Comparison of ENCODE assay signal across 33 cellular contexts in the genomic region with DNA sequence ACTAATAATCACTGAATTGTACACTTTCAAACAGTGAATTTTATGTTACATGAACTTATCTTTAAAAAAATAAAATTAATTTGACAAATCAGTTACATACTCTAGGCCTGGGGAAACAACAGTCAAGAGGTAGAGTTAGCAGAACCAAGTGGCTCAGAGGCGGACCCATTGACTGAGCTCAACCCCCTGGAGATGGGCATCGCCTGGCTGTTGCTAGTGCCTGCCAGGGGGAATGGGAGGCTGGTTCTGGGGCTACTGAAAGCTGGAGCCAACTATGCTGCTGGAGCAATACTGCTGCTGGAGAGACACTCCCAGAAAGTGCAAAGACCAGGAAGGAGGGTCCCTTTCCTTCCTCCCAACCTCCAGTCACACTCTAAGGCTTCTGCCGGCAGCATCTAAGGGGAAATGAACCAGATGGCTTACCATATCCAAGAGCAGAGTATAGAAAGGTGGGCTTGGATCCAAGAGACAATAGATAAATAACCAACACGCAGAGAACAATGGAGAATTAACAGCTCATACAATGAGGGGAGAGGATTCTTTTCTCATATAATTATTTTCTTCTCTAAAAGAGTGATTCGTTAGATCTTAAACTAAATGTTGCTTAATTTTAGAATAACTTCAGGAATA. TPM values are rescaled to one million over a fixed set of nuclear protein-coding genes. Genes with fewer than 3 reads are reported as not detected.
"Had no signal": no experiment of that assay in that cellular context is flagged by ENCODE, and none has a peak within 500 bp of the region (broad histone marks: within the 10 kb centered on the region; RNA-seq: fewer than 3 reads in every experiment).

No MANE protein-coding gene starts in this region.

- ATAC-seq: gastrocnemius medialis; left lung; lower lobe of right lung; pancreas; sciatic nerve; stimulated activated memory B cell treated with anti-CD40 and anti-IgM and Interleukin-4, amounts not matched to agents 10 μg/mL and 1 μg/mL and 100 μg/mL, for 72 hours; WTC11 had no signal

- H3K9me3 ChIP-seq: ascending aorta, colonic mucosa, gastrocnemius medialis, left lung, lower lobe of right lung, pancreas, prostate gland, stomach, tibial artery had no signal

- H3K27me3 ChIP-seq: ascending aorta, cardiac muscle cell, colonic mucosa, dorsolateral prefrontal cortex, gastrocnemius medialis, left lung, pancreas, stomach, tibial artery had no signal

- H3K36me3 ChIP-seq: ascending aorta, cardiac muscle cell, colonic mucosa, gastrocnemius medialis, left lung, lower lobe of right lung, pancreas, prostate gland, stomach, tibial artery had no signal

- H3K4me3 ChIP-seq: ascending aorta, cardiac muscle cell, colonic mucosa, dorsolateral prefrontal cortex, gastrocnemius medialis, left lung, lower lobe of right lung, pancreas, prostate gland, skin epidermis, stomach, tibial artery had no signal

- H3K4me1 ChIP-seq: colonic mucosa, gastrocnemius medialis, prostate gland had no signal

- DNase-seq: activated CD4-positive, alpha-beta memory T cell treated with anti-CD3 and anti-CD28 coated beads, Interleukin-2, amount 10 ng/mL, durations not matched to agents 7 days and 5 days; activated CD4-positive, alpha-beta T cell treated with anti-CD3 and anti-CD28 coated beads for 1 hour; activated CD4-positive, alpha-beta T cell treated with anti-CD3 and anti-CD28 coated beads, Interleukin-2, amount 10 ng/mL, durations not matched to agents 7 days and 5 days; activated CD8-positive, alpha-beta memory T cell treated with anti-CD3 and anti-CD28 coated beads, Interleukin-2, amount 50 U/mL, for 48 hours; activated gamma-delta T cell; activated naive CD4-positive, alpha-beta T cell treated with anti-CD3 and anti-CD28 coated beads, Interleukin-2, amount 10 ng/mL, durations not matched to agents 7 days and 5 days; activated naive CD8-positive, alpha-beta T cell treated with anti-CD3 and anti-CD28 coated beads, Interleukin-2, amount 10 ng/mL, durations not matched to agents 7 days and 5 days; activated T-cell treated with anti-CD3 and anti-CD28 coated beads, Interleukin-2, amount 50 U/mL, for 24 hours; cerebellar nuclear complex; colonic mucosa; dorsolateral prefrontal cortex; effector memory CD4-positive, alpha-beta T cell; erythroblast; gastrocnemius medialis; glutamatergic neuron; left lung; lower lobe of right lung; nephron progenitor cell; pancreas; retina; stimulated activated CD4-positive, alpha-beta T cell treated with anti-CD3 and anti-CD28 coated beads, Interleukin-12 subunit alpha, Interleukin-12 subunit beta, amount 100 ng/mL, for 4 hours; stimulated activated CD4-positive, alpha-beta T cell treated with anti-CD3 and anti-CD28 coated beads, Interleukin-4, amount 100 ng/mL, for 4 hours; stimulated activated CD8-positive, alpha-beta memory T cell treated with anti-CD3 and anti-CD28 coated beads, Interleukin-4, amount 100 ng/mL, for 48 hours; stomach; tibial artery had no signal

- H3K27ac ChIP-seq: ascending aorta, cardiac muscle cell, colonic mucosa, dorsolateral prefrontal cortex, gastrocnemius medialis, left lung, lower lobe of right lung, pancreas, prostate gland, skin epidermis, stomach, tibial artery had no signal

- FAIRE-seq: islet of Langerhans, pancreas had no signal

RNA-seq across cellular contexts. Expression of gene ANKRD55, which starts 40.4 kb away (rescaled TPM):
- total RNA-seq: ascending aorta, cardiac muscle cell, colonic mucosa, gastrocnemius medialis, sciatic nerve, WTC11 had no signal
- polyA plus RNA-seq: pancreas had no signal
